In the genomic region with DNA sequence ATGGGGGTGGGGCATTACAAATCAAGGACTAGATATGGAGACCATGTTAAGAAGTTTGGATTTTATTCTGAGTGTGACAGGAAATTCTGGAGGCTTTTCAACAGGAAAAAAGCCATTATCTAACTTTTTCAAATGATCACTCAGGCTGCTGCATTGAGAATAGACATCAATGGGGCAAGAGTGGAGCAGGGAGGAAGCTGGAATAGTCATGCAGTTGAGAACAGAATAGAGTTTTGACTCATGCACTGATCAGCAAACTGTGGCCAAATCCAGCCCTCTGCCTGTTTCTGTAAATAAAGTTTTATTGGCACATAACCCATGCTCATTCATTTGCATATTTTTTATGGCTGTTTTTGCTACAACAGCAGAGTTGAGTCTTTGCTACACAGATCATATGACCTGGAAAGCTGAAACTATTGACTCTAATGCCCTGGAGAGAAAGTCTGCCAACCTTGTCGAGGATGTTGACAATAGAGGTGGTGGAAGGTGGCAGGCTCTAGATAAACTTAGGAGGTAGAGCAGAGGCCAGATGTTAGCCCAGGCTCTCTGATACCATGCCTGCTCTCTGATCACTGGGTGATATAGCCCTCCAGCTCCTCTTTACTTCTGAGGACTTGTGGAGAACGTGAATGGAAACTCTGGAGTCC, we compare ENCODE assay signal across 22 cellular contexts.
"Had no signal": no experiment of that assay in that cellular context is flagged by ENCODE, and none has a peak within 500 bp of the region (broad histone marks: within the 10 kb centered on the region; RNA-seq: fewer than 3 reads in every experiment).

No MANE protein-coding gene starts in this region.

- H3K36me3 Mint-ChIP-seq: activated naive CD8-positive, alpha-beta T cell treated with anti-CD3 and anti-CD28 coated beads, Interleukin-2, amount 10 ng/mL, durations not matched to agents 7 days and 5 days had no signal

- FAIRE-seq: islet of Langerhans, urothelium cell line had no signal

- H3K4me1 ChIP-seq: tibial nerve had no signal

- H3K36me3 ChIP-seq: tibial nerve had no signal

- H3K27me3 Mint-ChIP-seq: activated CD8-positive, alpha-beta T cell treated with anti-CD3 and anti-CD28 coated beads for 36 hours; activated naive CD8-positive, alpha-beta T cell treated with anti-CD3 and anti-CD28 coated beads, Interleukin-2, amount 10 ng/mL, durations not matched to agents 7 days and 5 days; activated T-helper 17 cell treated with anti-CD3 and anti-CD28 coated beads, Interleukin-2, amount 50 U/mL, for 72 hours had no signal

- H3K4me3 ChIP-seq: tibial nerve had no signal

- H3K27me3 ChIP-seq: tibial nerve had no signal

- H3K27ac ChIP-seq: tibial nerve had no signal

- H3K9me3 Mint-ChIP-seq: activated CD8-positive, alpha-beta T cell treated with anti-CD3 and anti-CD28 coated beads for 36 hours had no signal

- H3K4me3 Mint-ChIP-seq: activated CD8-positive, alpha-beta T cell treated with anti-CD3 and anti-CD28 coated beads for 36 hours; activated naive CD8-positive, alpha-beta T cell treated with anti-CD3 and anti-CD28 coated beads, Interleukin-2, amount 10 ng/mL, durations not matched to agents 7 days and 5 days; activated T-helper 17 cell treated with anti-CD3 and anti-CD28 coated beads, Interleukin-2, amount 50 U/mL, for 72 hours had no signal

- DNase-seq: activated CD4-positive, alpha-beta T cell treated with anti-CD3 and anti-CD28 coated beads for 48 hours; activated CD4-positive, CD25-positive, alpha-beta regulatory T cell; activated CD8-positive, alpha-beta T cell treated with anti-CD3 and anti-CD28 coated beads for 36 hours; activated naive CD4-positive, alpha-beta T cell; activated naive CD8-positive, alpha-beta T cell treated with anti-CD3 and anti-CD28 coated beads, Interleukin-2, amount 10 ng/mL, durations not matched to agents 7 days and 5 days; activated T-cell treated with anti-CD3 and anti-CD28 coated beads, Interleukin-2, amount 50 U/mL, for 1 hour; amygdala; dermis blood vessel endothelial cell; effector memory CD4-positive, alpha-beta T cell; glutamatergic neuron; hippocampal formation; left colon; mammary epithelial cell; occipital lobe; stimulated activated CD4-positive, alpha-beta T cell treated with anti-CD3 and anti-CD28 coated beads, Interleukin-2, amount 100 ng/mL, for 24 hours; stimulated activated naive CD8-positive, alpha-beta T cell treated with anti-CD3 and anti-CD28 coated beads, Interleukin-15, Interleukin-2, amounts not matched to agents 100 U/mL and 50 U/mL, for 24 hours; substantia nigra; T1000 had no signal

- ATAC-seq: activated CD8-positive, alpha-beta T cell treated with anti-CD3 and anti-CD28 coated beads for 36 hours; activated T-helper 17 cell treated with anti-CD3 and anti-CD28 coated beads, Interleukin-2, amount 50 U/mL, for 72 hours; left colon; stimulated activated naive CD8-positive, alpha-beta T cell treated with anti-CD3 and anti-CD28 coated beads, Interleukin-15, Interleukin-2, amounts not matched to agents 100 U/mL and 50 U/mL, for 24 hours had no signal

- H3K27ac Mint-ChIP-seq: activated CD8-positive, alpha-beta T cell treated with anti-CD3 and anti-CD28 coated beads for 36 hours; activated naive CD8-positive, alpha-beta T cell treated with anti-CD3 and anti-CD28 coated beads, Interleukin-2, amount 10 ng/mL, durations not matched to agents 7 days and 5 days; activated T-helper 17 cell treated with anti-CD3 and anti-CD28 coated beads, Interleukin-2, amount 50 U/mL, for 72 hours had no signal

- H3K4me1 Mint-ChIP-seq: activated naive CD8-positive, alpha-beta T cell treated with anti-CD3 and anti-CD28 coated beads, Interleukin-2, amount 10 ng/mL, durations not matched to agents 7 days and 5 days; activated T-helper 17 cell treated with anti-CD3 and anti-CD28 coated beads, Interleukin-2, amount 50 U/mL, for 72 hours had no signal
